ENCODE assay signal across 16 cellular contexts in genomic region chr12:13163868-13164267, GRCh38.
"Had no signal": no experiment of that assay in that cellular context is flagged by ENCODE, and none has a peak within 500 bp of the region (broad histone marks: within the 10 kb centered on the region; RNA-seq: fewer than 3 reads in every experiment).

No MANE protein-coding gene starts in this region.

- H3K36me3 Mint-ChIP-seq: activated CD4-positive, alpha-beta memory T cell treated with anti-CD3 and anti-CD28 coated beads for 36 hours; activated naive CD8-positive, alpha-beta T cell; immature natural killer cell; natural killer cell had no signal

- H3K4me1 ChIP-seq: testis had no signal

- ATAC-seq: left colon, natural killer cell had no signal

- H3K27me3 Mint-ChIP-seq: activated CD4-positive, alpha-beta memory T cell treated with anti-CD3 and anti-CD28 coated beads for 36 hours; activated naive CD8-positive, alpha-beta T cell had no signal

- DNase-seq: activated CD4-positive, alpha-beta memory T cell treated with anti-CD3 and anti-CD28 coated beads for 36 hours; activated gamma-delta T cell; activated T-cell treated with anti-CD3 and anti-CD28 coated beads, Interleukin-2, amount 50 U/mL, for 48 hours; anterior cingulate cortex; immature natural killer cell; left colon; natural killer cell; nucleus accumbens; stimulated activated CD4-positive, alpha-beta T cell treated with anti-CD3 and anti-CD28 coated beads, Interleukin-4, amount 100 ng/mL, for 1 hour; stimulated activated CD8-positive, alpha-beta memory T cell treated with anti-CD3 and anti-CD28 coated beads, Interleukin-4, amount 100 ng/mL, for 48 hours; T1000; testis had no signal

- H3K4me3 ChIP-seq: testis had no signal

- H3K27me3 ChIP-seq: testis had no signal

- H3K9me3 ChIP-seq: testis had no signal

- H3K27ac ChIP-seq: testis, VCaP had no signal

- H3K27ac Mint-ChIP-seq: activated CD4-positive, alpha-beta memory T cell treated with anti-CD3 and anti-CD28 coated beads for 36 hours; activated naive CD8-positive, alpha-beta T cell; natural killer cell; progenitor cell of endocrine pancreas; stimulated activated naive CD8-positive, alpha-beta T cell treated with anti-CD3 and anti-CD28 coated beads, Interleukin-15, Interleukin-2, amounts not matched to agents 100 ng/mL and 50 ng/mL, for 24 hours had no signal

- H3K9me3 Mint-ChIP-seq: activated CD4-positive, alpha-beta memory T cell treated with anti-CD3 and anti-CD28 coated beads for 36 hours; immature natural killer cell; stimulated activated naive CD8-positive, alpha-beta T cell treated with anti-CD3 and anti-CD28 coated beads, Interleukin-15, Interleukin-2, amounts not matched to agents 100 ng/mL and 50 ng/mL, for 24 hours had no signal

- H3K4me3 Mint-ChIP-seq: activated CD4-positive, alpha-beta memory T cell treated with anti-CD3 and anti-CD28 coated beads for 36 hours; activated naive CD8-positive, alpha-beta T cell; immature natural killer cell; natural killer cell; stimulated activated naive CD8-positive, alpha-beta T cell treated with anti-CD3 and anti-CD28 coated beads, Interleukin-15, Interleukin-2, amounts not matched to agents 100 ng/mL and 50 ng/mL, for 24 hours had no signal
